In the genomic region with DNA sequence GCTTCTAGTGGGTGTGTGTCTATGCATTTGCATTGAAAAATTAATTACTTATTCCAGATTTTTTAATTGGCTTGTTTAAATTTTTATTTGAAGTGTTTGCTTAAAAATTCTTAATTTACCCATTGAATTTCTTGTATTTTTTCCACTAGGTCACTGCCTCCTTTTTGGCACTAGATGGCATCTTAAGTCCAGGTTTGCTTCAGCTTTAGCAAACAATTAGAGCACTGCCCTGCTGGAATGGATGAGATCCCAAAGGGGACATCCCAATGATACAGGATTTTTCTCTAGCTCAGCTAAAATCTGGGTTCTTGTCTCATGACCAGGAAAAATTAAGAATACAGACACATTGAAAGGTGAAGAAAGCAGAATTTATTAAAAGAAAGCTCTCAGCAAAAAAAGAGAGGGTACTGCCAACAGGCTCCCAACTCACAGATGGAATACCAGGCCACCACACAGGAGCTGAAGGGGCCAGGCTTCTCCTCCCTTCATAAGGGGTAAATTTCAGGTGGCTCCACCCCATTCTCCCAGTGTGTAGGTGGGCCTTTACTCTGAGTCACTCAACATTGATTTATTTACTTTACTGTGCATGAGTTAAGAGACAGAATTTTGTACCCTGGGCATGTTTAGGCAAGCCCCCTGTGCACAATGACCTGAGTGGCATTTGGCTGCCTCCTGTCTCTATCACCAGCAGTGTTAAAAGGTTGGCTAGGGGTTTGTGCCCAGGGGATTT, we compare ENCODE assay signal across 8 cellular contexts.
DNase-seq lines count a peak whose midpoint lies in the region; ATAC-seq, FAIRE-seq and TF ChIP-seq lines count a peak whose summit lies in the region.

No MANE protein-coding gene starts in this region.

- peak; percentile 47 for ATAC-seq in HG03280 (IDR thresholded peaks at IDR 0.05; ENCODE audit: unreplicated experiment)
- no peak for ATAC-seq in GM18873 (IDR thresholded peaks at IDR 0.05; ENCODE audit: low FRiP score, unreplicated experiment)
- ATAC-seq in activated T-helper 17 cell treated with anti-CD3 and anti-CD28 coated beads, Interleukin-2, amount 50 U/mL, for 72 hours (replicated peaks): no peak

- no peaks in the 10 kb centered on the region for H3K36me3 Mint-ChIP-seq in activated T-helper 17 cell treated with anti-CD3 and anti-CD28 coated beads, Interleukin-2, amount 50 U/mL, for 72 hours (ENCODE audit: low read depth)

- no peak for FAIRE-seq in HTR-8/SVneo (lab: Jason Lieb, UNC)

- H3K4me3 ChIP-seq in GM12865 (ENCODE audit: low read depth, low read length): no peak overlapping the region
- no peak overlapping the region for H3K4me3 ChIP-seq in SJCRH30

- H3K9me3 ChIP-seq in SJCRH30 (replicated peaks): no peaks in the 10 kb centered on the region

- peaks cover 6% of the 10 kb centered on the region for H3K9me3 Mint-ChIP-seq in activated T-helper 17 cell treated with anti-CD3 and anti-CD28 coated beads, Interleukin-2, amount 50 U/mL, for 72 hours

- DNase-seq in GM12865 (ENCODE audit: low read depth) (peak; percentile 53), SJCRH30 (peak; percentile 15 to 66), iPS DF 19.7 (ENCODE audit: low read depth, low spot score) (peak; percentile 57), HTR-8/SVneo (ENCODE audit: insufficient read length, low spot score) (no peak)
- no peak for DNase-seq in activated T-cell treated with anti-CD3 and anti-CD28 coated beads, Interleukin-2, amount 50 U/mL, for 48 hours

- peak; percentile 58 for TF ChIP-seq CTCF in GM12865 (IDR thresholded peaks at IDR 0.05; ENCODE audit: insufficient read depth, low read depth, low read length, missing control alignments)

- H3K27me3 ChIP-seq in SJCRH30: no peaks in the 10 kb centered on the region

- H3K4me1 Mint-ChIP-seq in activated T-helper 17 cell treated with anti-CD3 and anti-CD28 coated beads, Interleukin-2, amount 50 U/mL, for 72 hours: no peaks in the 10 kb centered on the region

- no peak overlapping the region for H3K27ac ChIP-seq in SJCRH30

- peaks cover 3% of the 10 kb centered on the region; the same call in 1 of the 2 replicates for H3K4me1 ChIP-seq in SJCRH30

- no peak overlapping the region for H3K27ac Mint-ChIP-seq in activated T-helper 17 cell treated with anti-CD3 and anti-CD28 coated beads, Interleukin-2, amount 50 U/mL, for 72 hours

- no peaks in the 10 kb centered on the region for H3K27me3 Mint-ChIP-seq in activated T-helper 17 cell treated with anti-CD3 and anti-CD28 coated beads, Interleukin-2, amount 50 U/mL, for 72 hours

- no peaks in the 10 kb centered on the region for H3K36me3 ChIP-seq in SJCRH30

- no peak overlapping the region for H3K4me3 Mint-ChIP-seq in activated T-helper 17 cell treated with anti-CD3 and anti-CD28 coated beads, Interleukin-2, amount 50 U/mL, for 72 hours

Comparison
In these comparisons a context has a peak if more than half of its experiments do, and no peak if none do; other contexts are left out.
1. DNase-seq: peak in GM12865 (single experiment), SJCRH30 (2 of 2) and iPS DF 19.7 (single experiment); none in HTR-8/SVneo (single experiment) and activated T-cell treated with anti-CD3 and anti-CD28 coated beads, Interleukin-2, amount 50 U/mL, for 48 hours (0 of 2).